20 cellular contexts compared by ENCODE assay signal in genomic region chr21:39637971-39638628, GRCh38. TPM values are rescaled to one million over a fixed set of nuclear protein-coding genes. Genes with fewer than 3 reads are reported as not detected.
DNase-seq lines count a peak whose midpoint lies in the region; ATAC-seq and TF ChIP-seq lines count a peak whose summit lies in the region.
"Had no signal": no experiment of that assay in that cellular context is flagged by ENCODE, and none has a peak within 500 bp of the region (broad histone marks: within the 10 kb centered on the region; RNA-seq: fewer than 3 reads in every experiment).

No MANE protein-coding gene starts in this region.

- ATAC-seq in omental fat pad (ENCODE audit: low FRiP score): no peak
- ATAC-seq: gastroesophageal sphincter, Panc1 had no signal

- TF ChIP-seq CTCF in epithelial cell of esophagus (IDR thresholded peaks at IDR 0.05; ENCODE audit: insufficient read depth, low read depth, low read length, missing control alignments) (no peak), neural progenitor cell (IDR thresholded peaks at IDR 0.05) (no peak), omental fat pad (IDR thresholded peaks at IDR 0.05) (no peak)

- H3K4me3 ChIP-seq in epithelial cell of esophagus (ENCODE audit: low read length) (no peak overlapping the region), neural progenitor cell (no peak overlapping the region)
- H3K4me3 ChIP-seq: gastroesophageal sphincter, lung had no signal

- H3K4me3 Mint-ChIP-seq in neural progenitor cell: no peak overlapping the region
- H3K4me3 Mint-ChIP-seq: activated CD4-positive, alpha-beta T cell treated with anti-CD3 and anti-CD28 coated beads, Interleukin-2, amount 10 ng/mL, durations not matched to agents 24 days and 14 days; nephron; stimulated activated naive CD8-positive, alpha-beta T cell treated with anti-CD3 and anti-CD28 coated beads, Interleukin-15, Interleukin-2, amounts not matched to agents 100 ng/mL and 50 ng/mL, for 24 hours had no signal

- peaks cover 26% of the 10 kb centered on the region for H3K4me1 ChIP-seq in neural progenitor cell
- H3K4me1 ChIP-seq: gastroesophageal sphincter had no signal

- H3K36me3 Mint-ChIP-seq in neural progenitor cell: peaks cover 2% of the 10 kb centered on the region

- peak overlapping the region; percentile 4 for H3K27ac Mint-ChIP-seq in neural progenitor cell
- H3K27ac Mint-ChIP-seq: activated CD4-positive, alpha-beta T cell treated with anti-CD3 and anti-CD28 coated beads, Interleukin-2, amount 10 ng/mL, durations not matched to agents 24 days and 14 days; stimulated activated naive CD8-positive, alpha-beta T cell treated with anti-CD3 and anti-CD28 coated beads, Interleukin-15, Interleukin-2, amounts not matched to agents 100 ng/mL and 50 ng/mL, for 24 hours had no signal

- H3K27me3 ChIP-seq in neural progenitor cell: no peaks in the 10 kb centered on the region

- H3K27me3 Mint-ChIP-seq in neural progenitor cell (ENCODE audit: insufficient read depth, low read depth): peaks cover 4% of the 10 kb centered on the region
- H3K27me3 Mint-ChIP-seq: activated CD4-positive, alpha-beta T cell treated with anti-CD3 and anti-CD28 coated beads, Interleukin-2, amount 10 ng/mL, durations not matched to agents 24 days and 14 days had no signal

- H3K9me3 Mint-ChIP-seq in neural progenitor cell: peaks cover 3% of the 10 kb centered on the region
- H3K9me3 Mint-ChIP-seq: activated CD4-positive, alpha-beta T cell treated with anti-CD3 and anti-CD28 coated beads, Interleukin-2, amount 10 ng/mL, durations not matched to agents 24 days and 14 days; nephron; stimulated activated naive CD8-positive, alpha-beta T cell treated with anti-CD3 and anti-CD28 coated beads, Interleukin-15, Interleukin-2, amounts not matched to agents 100 ng/mL and 50 ng/mL, for 24 hours had no signal

- H3K4me1 Mint-ChIP-seq in neural progenitor cell: peaks cover 34% of the 10 kb centered on the region
- H3K4me1 Mint-ChIP-seq: activated CD4-positive, alpha-beta T cell treated with anti-CD3 and anti-CD28 coated beads, Interleukin-2, amount 10 ng/mL, durations not matched to agents 24 days and 14 days had no signal

- intact Hi-C loops in posterior cingulate gyrus (cut with DNase I): no loop called here

- no peaks in the 10 kb centered on the region for H3K79me2 ChIP-seq in neural progenitor cell (ENCODE audit: low read depth)

- no peak overlapping the region for H2AFZ ChIP-seq in neural progenitor cell (replicated peaks)

- no peaks in the 10 kb centered on the region for H3K36me3 ChIP-seq in neural progenitor cell
- H3K36me3 ChIP-seq: gastroesophageal sphincter had no signal

- no peak overlapping the region for H3K27ac ChIP-seq in neural progenitor cell
- H3K27ac ChIP-seq: gastroesophageal sphincter had no signal

- H3F3A ChIP-seq in neural progenitor cell (ENCODE audit: low read depth): peaks cover 26% of the 10 kb centered on the region

- H4K20me1 ChIP-seq in neural progenitor cell (ENCODE audit: low read depth): no peaks in the 10 kb centered on the region

- peak; percentile 71 for DNase-seq in COLO668 (lab: John Stamatoyannopoulos, UW; ENCODE audit: unreplicated experiment)
- peak; percentile 53 to 71 for DNase-seq in NCI-H526 (lab: John Stamatoyannopoulos, UW)
- DNase-seq in epithelial cell of esophagus (ENCODE audit: low read depth): peak; percentile 14
- no peak for DNase-seq in neural progenitor cell (ENCODE audit: low spot score)
- no peak for DNase-seq in GOT3 (lab: John Stamatoyannopoulos, UW)
- DNase-seq in NCI-H446 (lab: John Stamatoyannopoulos, UW): no peak
- DNase-seq in omental fat pad (ENCODE audit: low spot score): no peak
- DNase-seq in posterior cingulate gyrus: no peak
- DNase-seq: ACHN; activated CD4-positive, alpha-beta T cell treated with anti-CD3 and anti-CD28 coated beads, Interleukin-2, amount 10 ng/mL, durations not matched to agents 24 days and 14 days; activated CD8-positive, alpha-beta memory T cell treated with anti-CD3 and anti-CD28 coated beads, Interleukin-2, amount 50 U/mL, for 48 hours; activated gamma-delta T cell; EL; SK-N-SH had no signal

- no peak overlapping the region for H3K9ac ChIP-seq in neural progenitor cell
- H3K9ac ChIP-seq: SK-N-SH had no signal

- H3K9me3 ChIP-seq in neural progenitor cell (ENCODE audit: low read depth): no peaks in the 10 kb centered on the region
- H3K9me3 ChIP-seq: gastroesophageal sphincter, SK-N-SH had no signal

- peak overlapping the region; percentile 39 for H3K4me2 ChIP-seq in neural progenitor cell
- H3K4me2 ChIP-seq: SK-N-SH had no signal

RNA-seq across cellular contexts. Expression of gene B3GALT5, which starts 25.4 kb away (rescaled TPM):
- total RNA-seq in neural progenitor cell (ENCODE audit: low replicate concordance): 1.3 and 1.5 TPM in 2 replicates
- total RNA-seq in omental fat pad: not detected
- total RNA-seq: activated CD4-positive, alpha-beta T cell treated with anti-CD3 and anti-CD28 coated beads, Interleukin-2, amount 10 ng/mL, durations not matched to agents 24 days and 14 days; endothelial cell of umbilical vein had no signal

Comparison
In these comparisons a context has a peak if more than half of its experiments do, and no peak if none do; other contexts are left out.
1. DNase-seq: peak in COLO668 (single experiment), NCI-H526 (2 of 2) and epithelial cell of esophagus (single experiment); none in neural progenitor cell (single experiment), GOT3 (single experiment), NCI-H446 (0 of 2), omental fat pad (single experiment) and posterior cingulate gyrus (0 of 10).